In the genomic region with DNA sequence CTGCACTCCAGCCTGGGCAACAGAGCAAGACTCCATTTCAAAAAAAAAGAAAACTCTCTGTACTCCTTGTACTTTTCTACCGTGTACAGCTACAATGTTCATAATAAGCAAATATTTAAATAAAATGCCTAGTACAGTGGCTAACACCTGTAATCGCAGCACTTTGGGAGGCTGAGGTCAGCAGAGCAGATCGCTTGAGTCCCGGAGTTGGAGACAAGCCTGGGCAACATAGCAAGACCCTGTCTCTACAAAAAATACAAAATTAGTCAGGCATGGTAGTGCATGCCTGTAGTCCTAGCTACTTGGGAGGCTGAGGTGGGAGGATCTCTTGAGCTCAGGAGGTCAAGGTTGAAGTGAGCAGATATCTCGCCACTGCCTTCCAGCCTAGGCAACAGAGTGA, we compare ENCODE assay signal across 19 cellular contexts. TPM values are rescaled to one million over a fixed set of nuclear protein-coding genes. Genes with fewer than 3 reads are reported as not detected.
"Had no signal": no experiment of that assay in that cellular context is flagged by ENCODE, and none has a peak within 500 bp of the region (broad histone marks: within the 10 kb centered on the region; RNA-seq: fewer than 3 reads in every experiment).

No MANE protein-coding gene starts in this region.

- H2AFZ ChIP-seq: neural progenitor cell had no signal

- FAIRE-seq: urothelium cell line had no signal

- H3K9ac ChIP-seq: neural progenitor cell had no signal

- ATAC-seq: left cardiac atrium; stimulated activated memory B cell treated with anti-CD40 and anti-IgM and Interleukin-4, amounts not matched to agents 10 μg/mL and 1 μg/mL and 100 μg/mL, for 72 hours had no signal

- H3K36me3 ChIP-seq: esophagus squamous epithelium, neural progenitor cell, ovary, thyroid gland had no signal

- H3K27me3 ChIP-seq: esophagus squamous epithelium, neural progenitor cell, ovary, thyroid gland had no signal

- DNase-seq: activated B cell treated with CpG ODN at 0.5 μM for 24 hours; activated CD4-positive, alpha-beta T cell treated with anti-CD3 and anti-CD28 coated beads, Interleukin-2, amount 10 ng/mL, durations not matched to agents 24 days and 14 days; activated CD8-positive, alpha-beta memory T cell treated with anti-CD3 and anti-CD28 coated beads for 24 hours; activated T-cell treated with anti-CD3 and anti-CD28 coated beads for 4 hours; caudate nucleus; esophagus squamous epithelium; glutamatergic neuron; left cardiac atrium; ovary; stimulated activated CD4-positive, alpha-beta T cell treated with anti-CD3 and anti-CD28 coated beads, Interleukin-1b, Interleukin-23, amount 100 ng/mL, for 48 hours; thyroid gland had no signal

- H3K36me3 Mint-ChIP-seq: mesothelial cell of epicardium had no signal

- H3K27me3 Mint-ChIP-seq: activated B cell treated with CpG ODN at 0.5 μM for 24 hours; activated CD4-positive, alpha-beta T cell treated with anti-CD3 and anti-CD28 coated beads, Interleukin-2, amount 10 ng/mL, durations not matched to agents 24 days and 14 days; activated naive CD4-positive, alpha-beta T cell treated with anti-CD3 and anti-CD28 coated beads, Interleukin-2, amount 50 U/mL, for 24 hours; stimulated activated memory B cell treated with anti-CD40 and anti-IgM and Interleukin-4, amounts not matched to agents 10 μg/mL and 1 μg/mL and 100 μg/mL, for 72 hours had no signal

- H3K9me3 Mint-ChIP-seq: activated B cell treated with CpG ODN at 0.5 μM for 24 hours; activated CD4-positive, alpha-beta T cell treated with anti-CD3 and anti-CD28 coated beads, Interleukin-2, amount 10 ng/mL, durations not matched to agents 24 days and 14 days; activated naive CD4-positive, alpha-beta T cell treated with anti-CD3 and anti-CD28 coated beads, Interleukin-2, amount 50 U/mL, for 24 hours; mesothelial cell of epicardium; neural progenitor cell; stimulated activated memory B cell treated with anti-CD40 and anti-IgM and Interleukin-4, amounts not matched to agents 10 μg/mL and 1 μg/mL and 100 μg/mL, for 72 hours had no signal

- H3K27ac Mint-ChIP-seq: activated B cell treated with CpG ODN at 0.5 μM for 24 hours; activated CD4-positive, alpha-beta T cell treated with anti-CD3 and anti-CD28 coated beads, Interleukin-2, amount 10 ng/mL, durations not matched to agents 24 days and 14 days; activated naive CD4-positive, alpha-beta T cell treated with anti-CD3 and anti-CD28 coated beads, Interleukin-2, amount 50 U/mL, for 24 hours; neural progenitor cell; stimulated activated memory B cell treated with anti-CD40 and anti-IgM and Interleukin-4, amounts not matched to agents 10 μg/mL and 1 μg/mL and 100 μg/mL, for 72 hours had no signal

- H3K27ac ChIP-seq: coronary artery, esophagus squamous epithelium, neural progenitor cell, ovary, thyroid gland had no signal

- H3K4me2 ChIP-seq: neural progenitor cell had no signal

- H3K4me3 ChIP-seq: coronary artery, esophagus squamous epithelium, lung, neural progenitor cell, ovary, thyroid gland had no signal

- H3K4me3 Mint-ChIP-seq: activated B cell treated with CpG ODN at 0.5 μM for 24 hours; activated CD4-positive, alpha-beta T cell treated with anti-CD3 and anti-CD28 coated beads, Interleukin-2, amount 10 ng/mL, durations not matched to agents 24 days and 14 days; activated naive CD4-positive, alpha-beta T cell treated with anti-CD3 and anti-CD28 coated beads, Interleukin-2, amount 50 U/mL, for 24 hours; mesothelial cell of epicardium; neural progenitor cell; stimulated activated memory B cell treated with anti-CD40 and anti-IgM and Interleukin-4, amounts not matched to agents 10 μg/mL and 1 μg/mL and 100 μg/mL, for 72 hours had no signal

- H3K9me3 ChIP-seq: esophagus squamous epithelium, ovary, thyroid gland had no signal

RNA-seq across cellular contexts. Expression of gene CSTL1, which starts 23.9 kb away (rescaled TPM):
- total RNA-seq: activated B cell treated with CpG ODN at 0.5 μM for 24 hours; activated CD4-positive, alpha-beta T cell treated with anti-CD3 and anti-CD28 coated beads, Interleukin-2, amount 10 ng/mL, durations not matched to agents 24 days and 14 days; esophagus squamous epithelium; fibroblast of villous mesenchyme; left cardiac atrium; lung; mesothelial cell of epicardium; ovary; thyroid gland had no signal
- polyA plus RNA-seq: lung, ovary had no signal

RNA-seq across cellular contexts. Expression of gene CST11, which starts 37.1 kb away (rescaled TPM):
- total RNA-seq: activated B cell treated with CpG ODN at 0.5 μM for 24 hours; activated CD4-positive, alpha-beta T cell treated with anti-CD3 and anti-CD28 coated beads, Interleukin-2, amount 10 ng/mL, durations not matched to agents 24 days and 14 days; esophagus squamous epithelium; fibroblast of villous mesenchyme; left cardiac atrium; lung; mesothelial cell of epicardium; ovary; thyroid gland had no signal
- polyA plus RNA-seq: lung, ovary had no signal
